In the genomic region with DNA sequence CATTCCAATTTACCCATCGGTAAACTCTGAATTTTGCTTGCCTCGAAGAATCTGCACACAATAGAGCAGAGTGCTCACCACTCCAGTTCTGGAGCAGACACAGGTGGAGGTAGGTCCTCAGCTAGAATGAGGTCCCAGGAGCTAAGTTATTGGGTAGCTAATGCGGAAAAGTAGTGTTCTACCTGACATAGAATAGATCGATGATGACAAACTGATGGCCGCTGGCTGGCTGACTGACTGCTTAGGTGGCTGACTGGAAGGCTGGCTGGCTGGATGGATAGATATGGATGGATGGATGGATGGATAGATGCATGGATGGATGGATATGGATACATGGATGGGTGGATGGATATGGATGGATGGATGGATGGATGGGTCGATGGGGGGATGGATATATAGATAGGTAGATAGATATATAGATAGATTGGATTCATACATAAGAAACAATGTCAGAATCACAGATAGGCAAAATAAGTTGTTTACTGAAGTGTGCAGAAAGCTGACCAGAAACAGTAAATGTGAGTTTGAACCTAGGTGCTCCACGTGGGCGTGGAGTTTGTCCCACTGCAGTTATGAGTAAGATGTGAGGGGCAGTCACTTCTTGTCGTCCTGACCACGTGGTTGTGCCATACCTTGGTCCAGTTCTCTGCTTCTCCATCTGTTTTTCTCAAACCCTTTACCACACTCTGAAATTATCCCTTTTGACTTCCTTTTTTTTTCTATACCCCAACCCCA, we compare ENCODE assay signal across 15 cellular contexts.
DNase-seq lines count a peak whose midpoint lies in the region; ATAC-seq, FAIRE-seq and TF ChIP-seq lines count a peak whose summit lies in the region.
"Had no signal": no experiment of that assay in that cellular context is flagged by ENCODE, and none has a peak within 500 bp of the region (broad histone marks: within the 10 kb centered on the region; RNA-seq: fewer than 3 reads in every experiment).

No MANE protein-coding gene starts in this region.

- intact Hi-C loops in uterus (cut with DNase I; ENCODE audit: low total_unique reads), result no loop called here

- no peak overlapping the region for H3K4me3 ChIP-seq in uterus
- H3K4me3 ChIP-seq: PC-9, sigmoid colon had no signal

- FAIRE-seq in RCC 7860 (lab: Jason Lieb, UNC), result no peak
- FAIRE-seq: keratinocyte had no signal

- no peaks in the 10 kb centered on the region for H3K27me3 ChIP-seq in uterus
- H3K27me3 ChIP-seq: sigmoid colon had no signal

- no peak overlapping the region for H3K27ac Mint-ChIP-seq in activated T-cell treated with anti-CD3 and anti-CD28 coated beads, Interleukin-2, amount 50 U/mL, for 72 hours
- no peak overlapping the region for H3K27ac Mint-ChIP-seq in stimulated activated naive B cell treated with anti-CD40 and anti-IgM and Interleukin-4, amounts not matched to agents 10 μg/mL and 1 μg/mL and 100 μg/mL, for 72 hours
- H3K27ac Mint-ChIP-seq: CD8-positive, alpha-beta memory T cell; mesothelial cell of epicardium; T-cell; WTC11 had no signal

- DNase-seq in activated T-cell treated with anti-CD3 and anti-CD28 coated beads, Interleukin-2, amount 50 U/mL, for 72 hours, result peak; percentile 18
- no peak for DNase-seq in activated T-cell treated with anti-CD3 and anti-CD28 coated beads, Interleukin-2, amount 50 U/mL, for 1 hour
- DNase-seq in stimulated activated naive B cell treated with anti-CD40 and anti-IgM and Interleukin-4, amounts not matched to agents 10 μg/mL and 1 μg/mL and 100 μg/mL, for 72 hours, result no peak
- DNase-seq in uterus, result no peak
- DNase-seq in RCC 7860 (ENCODE audit: low spot score), result no peak

- H3K27me3 Mint-ChIP-seq in activated T-cell treated with anti-CD3 and anti-CD28 coated beads, Interleukin-2, amount 50 U/mL, for 72 hours (ENCODE audit: low read depth), result peaks cover 27% of the 10 kb centered on the region
- H3K27me3 Mint-ChIP-seq in stimulated activated naive B cell treated with anti-CD40 and anti-IgM and Interleukin-4, amounts not matched to agents 10 μg/mL and 1 μg/mL and 100 μg/mL, for 72 hours, result peaks cover 20 to 33% of the 10 kb centered on the region in 2 donors

- H3K4me1 ChIP-seq in uterus, result no peaks in the 10 kb centered on the region
- H3K4me1 ChIP-seq: sigmoid colon had no signal

- no peak overlapping the region for H3K27ac ChIP-seq in uterus
- H3K27ac ChIP-seq: PC-9, sigmoid colon had no signal

- H3K4me1 Mint-ChIP-seq in activated T-cell treated with anti-CD3 and anti-CD28 coated beads, Interleukin-2, amount 50 U/mL, for 72 hours (ENCODE audit: low read depth), result peaks cover 11% of the 10 kb centered on the region
- H3K4me1 Mint-ChIP-seq in stimulated activated naive B cell treated with anti-CD40 and anti-IgM and Interleukin-4, amounts not matched to agents 10 μg/mL and 1 μg/mL and 100 μg/mL, for 72 hours, result peaks cover 5 to 14% of the 10 kb centered on the region in 2 donors
- H3K4me1 Mint-ChIP-seq: WTC11 had no signal

- H3K36me3 Mint-ChIP-seq in activated T-cell treated with anti-CD3 and anti-CD28 coated beads, Interleukin-2, amount 50 U/mL, for 72 hours (ENCODE audit: insufficient read depth in 2 of 2), result peaks cover 0 to 1% of the 10 kb centered on the region in 2 donors
- H3K36me3 Mint-ChIP-seq in stimulated activated naive B cell treated with anti-CD40 and anti-IgM and Interleukin-4, amounts not matched to agents 10 μg/mL and 1 μg/mL and 100 μg/mL, for 72 hours, result peaks cover 0 to 4% of the 10 kb centered on the region in 2 donors
- H3K36me3 Mint-ChIP-seq: CD8-positive, alpha-beta memory T cell; mesothelial cell of epicardium; T-cell had no signal

- no peaks in the 10 kb centered on the region for H3K36me3 ChIP-seq in uterus
- H3K36me3 ChIP-seq: sigmoid colon had no signal

- ATAC-seq in activated T-cell treated with anti-CD3 and anti-CD28 coated beads, Interleukin-2, amount 50 U/mL, for 72 hours (replicated peaks in 1 of 2), result peak; percentile 53 to 82
- ATAC-seq in GM21717 (IDR thresholded peaks at IDR 0.05; ENCODE audit: unreplicated experiment), result peak; percentile 21
- ATAC-seq in HG03442 (IDR thresholded peaks at IDR 0.05; ENCODE audit: unreplicated experiment), result peak; percentile 12
- ATAC-seq in stimulated activated naive B cell treated with anti-CD40 and anti-IgM and Interleukin-4, amounts not matched to agents 10 μg/mL and 1 μg/mL and 100 μg/mL, for 72 hours (replicated peaks), result peak; percentile 25 to 69
- no peak for ATAC-seq in HG03520 (IDR thresholded peaks at IDR 0.05; ENCODE audit: unreplicated experiment)

- TF ChIP-seq CTCF in uterus (IDR thresholded peaks at IDR 0.05), result no peak

- peaks cover 0 to 4% of the 10 kb centered on the region in 2 donors for H3K9me3 ChIP-seq in uterus

- no peak for TF ChIP-seq POLR2A in uterus (IDR thresholded peaks at IDR 0.05)

- H3K4me3 Mint-ChIP-seq in activated T-cell treated with anti-CD3 and anti-CD28 coated beads, Interleukin-2, amount 50 U/mL, for 72 hours, result peak overlapping the region; percentile 37 to 46
- no peak overlapping the region for H3K4me3 Mint-ChIP-seq in stimulated activated naive B cell treated with anti-CD40 and anti-IgM and Interleukin-4, amounts not matched to agents 10 μg/mL and 1 μg/mL and 100 μg/mL, for 72 hours
- H3K4me3 Mint-ChIP-seq: CD8-positive, alpha-beta memory T cell; mesothelial cell of epicardium; T-cell; WTC11 had no signal

- peaks cover 5 to 10% of the 10 kb centered on the region in 2 donors for H3K9me3 Mint-ChIP-seq in activated T-cell treated with anti-CD3 and anti-CD28 coated beads, Interleukin-2, amount 50 U/mL, for 72 hours
- H3K9me3 Mint-ChIP-seq in stimulated activated naive B cell treated with anti-CD40 and anti-IgM and Interleukin-4, amounts not matched to agents 10 μg/mL and 1 μg/mL and 100 μg/mL, for 72 hours, result peaks cover 9 to 19% of the 10 kb centered on the region in 2 donors

Comparison
In these comparisons a context has a peak if more than half of its experiments do, and no peak if none do; other contexts are left out.
1. DNase-seq: peak in activated T-cell treated with anti-CD3 and anti-CD28 coated beads, Interleukin-2, amount 50 U/mL, for 72 hours (2 of 2); none in activated T-cell treated with anti-CD3 and anti-CD28 coated beads, Interleukin-2, amount 50 U/mL, for 1 hour (single experiment), stimulated activated naive B cell treated with anti-CD40 and anti-IgM and Interleukin-4, amounts not matched to agents 10 μg/mL and 1 μg/mL and 100 μg/mL, for 72 hours (single experiment), uterus (0 of 2) and RCC 7860 (single experiment).
2. H3K4me3 Mint-ChIP-seq: peak in activated T-cell treated with anti-CD3 and anti-CD28 coated beads, Interleukin-2, amount 50 U/mL, for 72 hours (2 of 2); none in stimulated activated naive B cell treated with anti-CD40 and anti-IgM and Interleukin-4, amounts not matched to agents 10 μg/mL and 1 μg/mL and 100 μg/mL, for 72 hours (0 of 2).